16 cellular contexts compared by ENCODE assay signal in genomic region chr14:39219075-39219499, GRCh38. TPM values are rescaled to one million over a fixed set of nuclear protein-coding genes. Genes with fewer than 3 reads are reported as not detected.
DNase-seq lines count a peak whose midpoint lies in the region; ATAC-seq and TF ChIP-seq lines count a peak whose summit lies in the region.
"Had no signal": no experiment of that assay in that cellular context is flagged by ENCODE, and none has a peak within 500 bp of the region (broad histone marks: within the 10 kb centered on the region; RNA-seq: fewer than 3 reads in every experiment).

No MANE protein-coding gene starts in this region.

- H3K9me3 ChIP-seq in HCT116 (ENCODE audit: control insufficient read depth in 1 of 2, insufficient read depth in 1 of 2, low read depth in 1 of 2, low read length in 2 of 2) (no peaks in the 10 kb centered on the region), left lung (no peaks in the 10 kb centered on the region)
- H3K9me3 ChIP-seq: tibial artery had no signal

- H3K79me2 ChIP-seq in ACC112 (ENCODE audit: control insufficient read depth, insufficient read depth, low read length, unreplicated experiment), result no peaks in the 10 kb centered on the region
- H3K79me2 ChIP-seq in HCT116 (ENCODE audit: insufficient read depth, low read length), result no peaks in the 10 kb centered on the region

- H3K27ac Mint-ChIP-seq in Calu3 (ENCODE audit: unreplicated experiment) (no peak overlapping the region), osteocyte (ENCODE audit: unreplicated experiment) (no peak overlapping the region)
- H3K27ac Mint-ChIP-seq: nephron progenitor cell had no signal

- H3K36me3 Mint-ChIP-seq in Calu3 (ENCODE audit: insufficient read depth, unreplicated experiment), result no peaks in the 10 kb centered on the region
- peaks cover 3% of the 10 kb centered on the region for H3K36me3 Mint-ChIP-seq in osteocyte (ENCODE audit: unreplicated experiment)

- H2AFZ ChIP-seq in ACC112 (ENCODE audit: low read length, unreplicated experiment) (peak overlapping the region; percentile 81), HCT116 (ENCODE audit: low read depth, low read length, poor library complexity, severe bottlenecking) (peak overlapping the region; percentile 91)

- TF ChIP-seq CTCF in HCT116 (IDR thresholded peaks at IDR 0.05 in 2 of 3, conservative IDR thresholded peaks at IDR 0.05 in 1 of 3; ENCODE audit: borderline replicate concordance in 1 of 3, insufficient read depth in 1 of 3, low read depth in 2 of 3, low read length in 2 of 3) (no peak), fibroblast of pulmonary artery (IDR thresholded peaks at IDR 0.05; ENCODE audit: low read length, missing control alignments) (no peak), left lung (IDR thresholded peaks at IDR 0.05) (no peak), Calu3 (IDR thresholded peaks at IDR 0.05; ENCODE audit: unreplicated experiment) (no peak), osteocyte (IDR thresholded peaks at IDR 0.05) (no peak)

- no peak for TF ChIP-seq RAD21 in HCT116 (IDR thresholded peaks at IDR 0.05; ENCODE audit: low read depth)

- H3K27me3 ChIP-seq in ACC112 (ENCODE audit: insufficient read depth, low read length), result no peaks in the 10 kb centered on the region
- H3K27me3 ChIP-seq in HCT116 (ENCODE audit: insufficient read depth, low read length), result no peaks in the 10 kb centered on the region
- H3K27me3 ChIP-seq in left lung, result no peaks in the 10 kb centered on the region
- H3K27me3 ChIP-seq: tibial artery had no signal

- intact Hi-C loops in HCT116 (cut with micrococcal nuclease), result loop anchor here (2.0 to 5.0 kb wide), 2 partner anchors 44 to 48 kb away; partner anchors contain the start of gene PNN
- intact Hi-C loops in left lung (cut with DNase I), result no loop called here
- intact Hi-C loops in Calu3 (cut with micrococcal nuclease; ENCODE audit: unreplicated experiment), result no loop called here

- no TSS peak for BruUV-seq in HCT116 (replicated peaks; lab: Mats Ljungman, UMichigan)
- no TSS peak for BruUV-seq in Calu3 (replicated peaks; lab: Mats Ljungman, UMichigan)

- H3K4me3 Mint-ChIP-seq in Calu3 (ENCODE audit: low read depth, unreplicated experiment) (no peak overlapping the region), osteocyte (ENCODE audit: unreplicated experiment) (no peak overlapping the region)
- H3K4me3 Mint-ChIP-seq: nephron progenitor cell had no signal

- H3K27ac ChIP-seq in ACC112 (ENCODE audit: low read depth, low read length), result peak overlapping the region; percentile 46
- peak overlapping the region; percentile 80 for H3K27ac ChIP-seq in HCT116 (ENCODE audit: low read depth, low read length)
- no peak overlapping the region for H3K27ac ChIP-seq in left lung
- H3K27ac ChIP-seq: tibial artery had no signal

- H3K4me1 ChIP-seq in ACC112 (ENCODE audit: control insufficient read depth, insufficient read depth, low read length, unreplicated experiment) (peaks cover 20% of the 10 kb centered on the region), HCT116 (ENCODE audit: control insufficient read depth in 1 of 2, insufficient read depth in 2 of 2, low read length in 2 of 2) (peaks cover 29 to 57% of the 10 kb centered on the region in 2 experiments), left lung (no peaks in the 10 kb centered on the region)
- H3K4me1 ChIP-seq: tibial artery had no signal

- CTCF ChIA-PET in HCT116 (lab: Charles Lee) (no interaction called here), Calu3 (lab: Charles Lee) (no interaction called here)

- TF ChIP-seq POLR2A in HCT116 (IDR thresholded peaks at IDR 0.05; ENCODE audit: borderline replicate concordance, extremely low read depth, insufficient read depth, insufficient read length), result no peak

- no peaks in the 10 kb centered on the region for H4K20me1 ChIP-seq in HCT116 (ENCODE audit: insufficient read depth)

- H3K4me3 ChIP-seq in ACC112 (ENCODE audit: low read depth, low read length) (no peak overlapping the region), HCT116 (replicated peaks in 1 of 2; ENCODE audit: low read depth in 1 of 2, low read length in 2 of 2) (peak overlapping the region in 1 of 2 experiments; percentile 22; a peak in 2 of 4 replicates), fibroblast of pulmonary artery (replicated peaks; ENCODE audit: low read depth, low read length) (no peak overlapping the region), left lung (no peak overlapping the region)
- H3K4me3 ChIP-seq: tibial artery had no signal

- H3K9me3 Mint-ChIP-seq in Calu3 (ENCODE audit: low read depth, unreplicated experiment) (peaks cover 5% of the 10 kb centered on the region), osteocyte (ENCODE audit: unreplicated experiment) (no peaks in the 10 kb centered on the region)
- H3K9me3 Mint-ChIP-seq: nephron progenitor cell had no signal

- ATAC-seq in HCT116 (peak; percentile 35), left lung (no peak)

- RAD21 ChIA-PET in HCT116 (lab: Charles Lee; ENCODE audit: low non-redundant PET in 1 of 2, low total read pairs in 2 of 2, uncharacterized antibody in 2 of 2, unreplicated experiment in 2 of 2), result no interaction called here

- peak overlapping the region; percentile 65 for H3K9ac ChIP-seq in HCT116 (ENCODE audit: low read length)

- no peaks in the 10 kb centered on the region for H3K36me3 ChIP-seq in ACC112 (ENCODE audit: insufficient read depth, low read length)
- no peaks in the 10 kb centered on the region for H3K36me3 ChIP-seq in HCT116 (ENCODE audit: control insufficient read depth in 1 of 2, insufficient read depth in 2 of 2, low read length in 2 of 2)
- H3K36me3 ChIP-seq in left lung, result no peaks in the 10 kb centered on the region
- H3K36me3 ChIP-seq: tibial artery had no signal

- DNase-seq in HCT116 (ENCODE audit: low read depth, low spot score) (peak; percentile 32), RPMI7951 (ENCODE audit: low read depth) (peak; percentile 86), fibroblast of pulmonary artery (ENCODE audit: low read depth) (peak; percentile 91), left lung (no peak), Calu3 (no peak), osteocyte (ENCODE audit: extremely low spot score, unreplicated experiment) (no peak), midbrain (lab: John Stamatoyannopoulos, UW) (no peak)
- DNase-seq: activated CD4-positive, alpha-beta T cell treated with anti-CD3 and anti-CD28 coated beads, Interleukin-2, amount 50 U/mL, for 4 hours; activated naive CD4-positive, alpha-beta T cell treated with Interleukin-2 at 50 U/mL for 16 hours; cerebellar nuclear complex; NCI-H1436 treated with DMSO at 0.1 percent for 48 hours; NCI-H774; nephron progenitor cell; T-helper 1 cell; tibial artery had no signal

- POLR2A ChIA-PET in HCT116 (lab: Charles Lee), result interaction anchor here (0.9 to 1.6 kb wide), 3 partner anchors 28 to 49 kb away, joined by 3 to 7 read pairs (median 3); partner anchors contain the start of gene TRAPPC6B

- H3K9me2 ChIP-seq in HCT116 (ENCODE audit: insufficient read depth), result no peaks in the 10 kb centered on the region

- no peaks in the 10 kb centered on the region for H3K27me3 Mint-ChIP-seq in Calu3 (ENCODE audit: unreplicated experiment)
- peaks cover 9% of the 10 kb centered on the region for H3K27me3 Mint-ChIP-seq in osteocyte (ENCODE audit: unreplicated experiment)

- H3K4me1 Mint-ChIP-seq in Calu3 (ENCODE audit: low read depth, unreplicated experiment), result peaks cover 22% of the 10 kb centered on the region
- H3K4me1 Mint-ChIP-seq in osteocyte (ENCODE audit: unreplicated experiment), result no peaks in the 10 kb centered on the region
- H3K4me1 Mint-ChIP-seq: nephron progenitor cell had no signal

- peak overlapping the region; percentile 78 for H3K4me2 ChIP-seq in HCT116 (ENCODE audit: low read length)

TF ChIP-seq in HCT116, 20 proteins besides CTCF, POLR2A, EP300 and RAD21:
- TF ChIP-seq SRF (IDR thresholded peaks at IDR 0.05; ENCODE audit: low read depth), result no peak
- TF ChIP-seq, protein P1, sequence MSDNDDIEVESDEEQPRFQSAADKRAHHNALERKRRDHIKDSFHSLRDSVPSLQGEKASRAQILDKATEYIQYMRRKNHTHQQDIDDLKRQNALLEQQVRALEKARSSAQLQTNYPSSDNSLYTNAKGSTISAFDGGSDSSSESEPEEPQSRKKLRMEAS (IDR thresholded peaks at IDR 0.05), result 0 out of 2 replicates have a peak, but pooled peaks have one; percentile 33

RNA-seq across cellular contexts. Expression of gene MIA2, which starts 14.6 kb away (rescaled TPM):
- total RNA-seq in HCT116 (2021; ENCODE audit: unreplicated experiment) (31.1 TPM), left lung (10 to 100 TPM; 28.4 to 35.8 TPM), Calu3 (2022) (49.1 and 52.8 TPM in 2 replicates), osteocyte (21.4 and 22.5 TPM in 2 replicates)
- polyA plus RNA-seq in HCT116 (2012), result 12.0 and 14.2 TPM in 2 replicates
- total RNA-seq in RPMI7951 (2014; rRNA removed; shearing (Covaris generic)), result 15.4 and 21.4 TPM in 2 replicates

RNA-seq across cellular contexts. Expression of gene PNN, which starts 44.0 kb away (rescaled TPM):
- total RNA-seq in HCT116 (2021; ENCODE audit: unreplicated experiment), result 97.9 TPM
- polyA plus RNA-seq in HCT116 (2012), result 51.6 and 62.4 TPM in 2 replicates
- 14.2 and 16.1 TPM in 2 replicates for total RNA-seq in RPMI7951 (2014; rRNA removed; shearing (Covaris generic))
- total RNA-seq in left lung, result 10 to 100 TPM; 35.2 to 42.7 TPM
- total RNA-seq in Calu3 (2022), result 93.1 and 93.5 TPM in 2 replicates
- 53.0 and 66.1 TPM in 2 replicates for total RNA-seq in osteocyte

RNA-seq across cellular contexts. Expression of gene TRAPPC6B, which starts 49.0 kb away (rescaled TPM):
- total RNA-seq in HCT116 (2021; ENCODE audit: unreplicated experiment) (26.1 TPM), left lung (10 to 100 TPM; 23.0 to 25.3 TPM), Calu3 (2022) (19.0 and 19.8 TPM in 2 replicates), osteocyte (29.7 and 29.8 TPM in 2 replicates)
- 14.2 and 17.7 TPM in 2 replicates for polyA plus RNA-seq in HCT116 (2012)
- 22.8 and 24.2 TPM in 2 replicates for total RNA-seq in RPMI7951 (2014; rRNA removed; shearing (Covaris generic))

Comparison
In these comparisons a context has a peak if more than half of its experiments do, and no peak if none do; other contexts are left out.
1. H3K27ac ChIP-seq: peak in ACC112 (single experiment) and HCT116 (single experiment); none in left lung (0 of 2).
2. DNase-seq: peak in HCT116 (single experiment), RPMI7951 (single experiment) and fibroblast of pulmonary artery (single experiment); none in left lung (0 of 2), Calu3 (single experiment), osteocyte (single experiment) and midbrain (single experiment).